ENCODE assay signal across 9 cellular contexts in the genomic region with DNA sequence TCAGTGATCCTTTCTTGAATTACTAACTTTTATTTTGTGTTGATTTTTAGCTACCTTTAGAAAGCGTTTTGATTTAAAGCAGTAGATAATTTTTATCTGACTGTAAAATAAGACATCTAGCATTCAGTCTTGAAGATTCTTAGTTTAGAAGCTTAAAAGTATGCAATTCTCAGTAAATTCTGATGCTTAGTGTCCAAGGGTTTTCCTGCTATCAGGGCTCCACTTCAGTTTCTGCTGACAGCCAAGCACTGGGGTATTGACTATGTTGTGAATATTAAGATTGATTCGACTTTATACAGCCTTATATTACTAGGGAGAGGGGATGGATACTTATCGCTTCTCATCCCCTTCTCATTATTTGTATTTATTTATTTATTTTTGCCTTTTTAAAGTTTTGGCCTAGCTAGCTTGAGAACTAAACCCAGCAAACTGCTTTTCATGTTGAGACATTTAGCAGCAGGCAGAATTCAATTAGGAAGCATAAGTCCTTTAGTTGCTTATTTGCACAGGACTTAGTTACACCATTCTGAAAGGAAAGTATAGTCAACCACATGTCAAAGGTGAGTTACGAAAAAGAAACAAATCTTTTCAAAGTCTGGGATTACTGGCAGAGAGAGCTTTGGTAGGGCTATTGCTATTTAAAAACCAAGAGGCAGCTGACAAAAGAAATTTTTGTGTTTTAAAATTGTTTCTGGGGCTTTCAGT. TPM values are rescaled to one million over a fixed set of nuclear protein-coding genes. Genes with fewer than 3 reads are reported as not detected.
A peak's percentile ranks its signal among the peaks of the same experiment; 100 is the strongest.
DNase-seq lines count a peak whose midpoint lies in the region; ATAC-seq and TF ChIP-seq lines count a peak whose summit lies in the region.
"Had no signal": no experiment of that assay in that cellular context is flagged by ENCODE, and none has a peak within 500 bp of the region (broad histone marks: within the 10 kb centered on the region; RNA-seq: fewer than 3 reads in every experiment).

No MANE protein-coding gene starts in this region.

- no peaks in the 10 kb centered on the region for H3K9me3 ChIP-seq in transverse colon

- no peaks in the 10 kb centered on the region for H3K36me3 ChIP-seq in transverse colon

- no peak overlapping the region for H3K27ac Mint-ChIP-seq in activated naive CD4-positive, alpha-beta T cell treated with anti-CD3 and anti-CD28 coated beads, Interleukin-2, amount 50 U/mL, for 24 hours
- H3K27ac Mint-ChIP-seq in activated naive CD4-positive, alpha-beta T cell treated with anti-CD3 and anti-CD28 coated beads, Interleukin-2, amount 10 ng/mL, durations not matched to agents 7 days and 5 days = no peak overlapping the region
- H3K27ac Mint-ChIP-seq in activated B cell treated with CpG ODN at 0.5 μM for 24 hours (peak overlapping the region; percentile 46), immature natural killer cell (peak overlapping the region in 1 of 6 donors; percentile 58)
- H3K27ac Mint-ChIP-seq: memory B cell had no signal

- H3K27ac ChIP-seq in transverse colon = peak overlapping the region; percentile 53 to 94 (median 68)
- H3K27ac ChIP-seq in dorsolateral prefrontal cortex = peak overlapping the region in 6 of 59 donors; percentile 2 to 85 (median 30)

- CTCF ChIA-PET in activated naive CD4-positive, alpha-beta T cell treated with anti-CD3 and anti-CD28 coated beads, Interleukin-2, amount 10 ng/mL, durations not matched to agents 7 days and 5 days (lab: Charles Lee) = interaction anchor here (0.7 kb wide), 1 partner anchor 191 kb away, joined by 3 read pairs; no protein-coding TSS in a partner anchor
- CTCF ChIA-PET in activated B cell treated with CpG ODN at 0.5 μM for 24 hours (lab: Charles Lee) = interaction anchor here (1.0 kb wide), 1 partner anchor 12 kb away, joined by 3 read pairs; no protein-coding TSS in a partner anchor

- ATAC-seq in activated B cell treated with CpG ODN at 0.5 μM for 24 hours (ENCODE audit: low read depth) = no peak

- peak overlapping the region in 2 of 4 donors; percentile 3 to 95 for H3K4me3 ChIP-seq in transverse colon
- H3K4me3 ChIP-seq in dorsolateral prefrontal cortex = peak overlapping the region in 13 of 59 donors; percentile 0 to 86 (median 13)

- no peaks in the 10 kb centered on the region for H3K27me3 ChIP-seq in transverse colon
- no peaks in the 10 kb centered on the region for H3K27me3 ChIP-seq in dorsolateral prefrontal cortex

- H3K27me3 Mint-ChIP-seq in activated naive CD4-positive, alpha-beta T cell treated with anti-CD3 and anti-CD28 coated beads, Interleukin-2, amount 50 U/mL, for 24 hours = no peaks in the 10 kb centered on the region
- H3K27me3 Mint-ChIP-seq in activated naive CD4-positive, alpha-beta T cell treated with anti-CD3 and anti-CD28 coated beads, Interleukin-2, amount 10 ng/mL, durations not matched to agents 7 days and 5 days = peaks cover 12% of the 10 kb centered on the region
- no peaks in the 10 kb centered on the region for H3K27me3 Mint-ChIP-seq in activated B cell treated with CpG ODN at 0.5 μM for 24 hours
- peaks cover 9 to 15% (median 9%) of the 10 kb centered on the region in 3 donors for H3K27me3 Mint-ChIP-seq in immature natural killer cell (ENCODE audit: low read depth in 3 of 3)
- H3K27me3 Mint-ChIP-seq: memory B cell had no signal

- H3K4me1 Mint-ChIP-seq in activated naive CD4-positive, alpha-beta T cell treated with anti-CD3 and anti-CD28 coated beads, Interleukin-2, amount 50 U/mL, for 24 hours = peaks cover 31% of the 10 kb centered on the region
- H3K4me1 Mint-ChIP-seq in activated naive CD4-positive, alpha-beta T cell treated with anti-CD3 and anti-CD28 coated beads, Interleukin-2, amount 10 ng/mL, durations not matched to agents 7 days and 5 days = peaks cover 39% of the 10 kb centered on the region
- peaks cover 33% of the 10 kb centered on the region for H3K4me1 Mint-ChIP-seq in activated B cell treated with CpG ODN at 0.5 μM for 24 hours
- peaks cover 23 to 42% of the 10 kb centered on the region in 2 donors for H3K4me1 Mint-ChIP-seq in immature natural killer cell

- peak overlapping the region; percentile 55 for H3K4me3 Mint-ChIP-seq in activated naive CD4-positive, alpha-beta T cell treated with anti-CD3 and anti-CD28 coated beads, Interleukin-2, amount 50 U/mL, for 24 hours
- no peak overlapping the region for H3K4me3 Mint-ChIP-seq in activated naive CD4-positive, alpha-beta T cell treated with anti-CD3 and anti-CD28 coated beads, Interleukin-2, amount 10 ng/mL, durations not matched to agents 7 days and 5 days
- H3K4me3 Mint-ChIP-seq in activated B cell treated with CpG ODN at 0.5 μM for 24 hours = peak overlapping the region; percentile 5
- H3K4me3 Mint-ChIP-seq in immature natural killer cell = peak overlapping the region in 3 of 5 donors; percentile 56 to 91 (median 80)

- 67 to 72% methylated on average over 4 of the region's 4 CpGs for WGBS in transverse colon (ENCODE audit: low coverage in 1 of 2), 2 donors

- in situ Hi-C loops in transverse colon (cut with MboI; ENCODE audit: low pct_ligation_motif_present in 1 of 4, low pct_unique_long_range_greater_than_20kb in 1 of 4, low sequenced_read_pairs in 3 of 4) = no loop called here

- intact Hi-C loops in activated B cell treated with CpG ODN at 0.5 μM for 24 hours (cut with micrococcal nuclease) (loop anchor here (5.0 kb wide), 4 partner anchors 137 to 888 kb away; a partner anchor contains a TSS), transverse colon (cut with DNase I; ENCODE audit: low total_unique reads) (loop anchor here (5.0 kb wide), 1 partner anchor 72 kb away; no protein-coding TSS in a partner anchor), dorsolateral prefrontal cortex (cut with DNase I) (loop anchor here (5.0 to 10.0 kb wide), 8 partner anchors 43 to 742 kb away; a partner anchor contains a TSS)

- TF ChIP-seq CTCF in activated B cell treated with CpG ODN at 0.5 μM for 24 hours (IDR thresholded peaks at IDR 0.05) (no peak), transverse colon (IDR thresholded peaks at IDR 0.05) (no peak), dorsolateral prefrontal cortex (IDR thresholded peaks at IDR 0.05 in 54 of 56, conservative IDR thresholded peaks at IDR 0.05 in 2 of 56; ENCODE audit: low read depth in 1 of 56, partially characterized antibody in 56 of 56) (no peak)

- no peaks in the 10 kb centered on the region for H3K36me3 Mint-ChIP-seq in activated naive CD4-positive, alpha-beta T cell treated with anti-CD3 and anti-CD28 coated beads, Interleukin-2, amount 50 U/mL, for 24 hours
- peaks cover 19% of the 10 kb centered on the region for H3K36me3 Mint-ChIP-seq in activated naive CD4-positive, alpha-beta T cell treated with anti-CD3 and anti-CD28 coated beads, Interleukin-2, amount 10 ng/mL, durations not matched to agents 7 days and 5 days
- peaks cover 11% of the 10 kb centered on the region for H3K36me3 Mint-ChIP-seq in activated B cell treated with CpG ODN at 0.5 μM for 24 hours (ENCODE audit: low read depth)
- peaks cover 0 to 3% (median 0%) of the 10 kb centered on the region in 3 donors for H3K36me3 Mint-ChIP-seq in immature natural killer cell
- H3K36me3 Mint-ChIP-seq: memory B cell had no signal

- no peak for TF ChIP-seq POLR2A in transverse colon (IDR thresholded peaks at IDR 0.05)

- peaks cover 0 to 49% (median 11%) of the 10 kb centered on the region in 4 donors for H3K4me1 ChIP-seq in transverse colon

- no peaks in the 10 kb centered on the region for H3K9me3 Mint-ChIP-seq in activated naive CD4-positive, alpha-beta T cell treated with anti-CD3 and anti-CD28 coated beads, Interleukin-2, amount 50 U/mL, for 24 hours
- no peaks in the 10 kb centered on the region for H3K9me3 Mint-ChIP-seq in activated naive CD4-positive, alpha-beta T cell treated with anti-CD3 and anti-CD28 coated beads, Interleukin-2, amount 10 ng/mL, durations not matched to agents 7 days and 5 days
- H3K9me3 Mint-ChIP-seq in activated B cell treated with CpG ODN at 0.5 μM for 24 hours = no peaks in the 10 kb centered on the region
- H3K9me3 Mint-ChIP-seq in immature natural killer cell = no peaks in the 10 kb centered on the region
- H3K9me3 Mint-ChIP-seq: memory B cell had no signal

- POLR2A ChIA-PET in activated B cell treated with CpG ODN at 0.5 μM for 24 hours (lab: Charles Lee) = interaction anchor here (1.0 to 3.4 kb wide), 3 partner anchors 9 to 118 kb away, joined by 3 to 20 read pairs (median 3); no protein-coding TSS in a partner anchor

- TF ChIP-seq EP300 in transverse colon (IDR thresholded peaks at IDR 0.05; ENCODE audit: low read depth) = no peak

- DNase-seq in activated naive CD4-positive, alpha-beta T cell treated with anti-CD3 and anti-CD28 coated beads, Interleukin-2, amount 10 ng/mL, durations not matched to agents 7 days and 5 days = no peak
- no peak for DNase-seq in activated B cell treated with CpG ODN at 0.5 μM for 24 hours
- DNase-seq in immature natural killer cell = no peak
- DNase-seq in transverse colon = no peak
- DNase-seq in dorsolateral prefrontal cortex = no peak
- DNase-seq in NOMO-1 treated with DMSO at 0.1 percent for 48 hours (lab: John Stamatoyannopoulos, UW; ENCODE audit: unreplicated experiment) = no peak
- no peak for DNase-seq in effector CD4-positive, alpha-beta T cell

RNA-seq across cellular contexts. Expression of a gene that starts 2.9 kb away (rescaled TPM):
- total RNA-seq in activated B cell treated with CpG ODN at 0.5 μM for 24 hours (23.8 and 37.2 TPM in 2 replicates), transverse colon (10 to 100 TPM; 16.4 to 70.3 (median 20.4) TPM), dorsolateral prefrontal cortex (10 to 100 TPM in 112 of 120 experiments, 1 to 10 TPM in 8; 5.7 to 27.0 (median 15.7) TPM)
- polyA plus RNA-seq in immature natural killer cell = 1 to 10 TPM; 5.7 to 7.0 (median 6.2) TPM

RNA-seq across cellular contexts. Expression of a gene that starts 43.1 kb away (rescaled TPM):
- 80.2 and 84.9 TPM in 2 replicates for total RNA-seq in activated B cell treated with CpG ODN at 0.5 μM for 24 hours
- 10 to 100 TPM; 56.9 to 75.1 (median 59.3) TPM for polyA plus RNA-seq in immature natural killer cell
- total RNA-seq in transverse colon = 10 to 100 TPM; 59.8 to 83.4 (median 71.2) TPM
- total RNA-seq in dorsolateral prefrontal cortex = 100 to 1,000 TPM in 8 of 120 experiments, 10 to 100 TPM in 112; 42.9 to 115 (median 74.5) TPM
